ENCODE assay signal across 13 cellular contexts in genomic region chr1:21263653-21264225, GRCh38. TPM values are rescaled to one million over a fixed set of nuclear protein-coding genes. Genes with fewer than 3 reads are reported as not detected.
DNase-seq lines count a peak whose midpoint lies in the region; ATAC-seq and TF ChIP-seq lines count a peak whose summit lies in the region.
"Had no signal": no experiment of that assay in that cellular context is flagged by ENCODE, and none has a peak within 500 bp of the region (broad histone marks: within the 10 kb centered on the region; RNA-seq: fewer than 3 reads in every experiment).

No MANE protein-coding gene starts in this region.

- intact Hi-C loops in heart left ventricle (cut with DNase I), result loop anchor here in 2 of 10 donors (5.0 kb wide), 2 partner anchors 79 to 84 kb away; no protein-coding TSS in a partner anchor
- intact Hi-C loops in left cardiac atrium (cut with DNase I), result loop anchor here in 1 of 2 donors (5.0 kb wide), 1 partner anchor 79 kb away; no protein-coding TSS in a partner anchor

- H3K9me3 Mint-ChIP-seq in chondrocyte (ENCODE audit: low read depth), result no peaks in the 10 kb centered on the region
- H3K9me3 Mint-ChIP-seq: activated T-helper 2 cell treated with anti-CD3 and anti-CD28 coated beads, Interferon-gamma antibody, Interleukin-2, Interleukin-4, amounts not matched to agents 10 μg/mL and 5 μg/mL and 100 μg/mL, durations not matched to agents 14 hours and 24 hours and 36 hours; brain had no signal

- no peak for TF ChIP-seq EP300 in upper lobe of left lung (IDR thresholded peaks at IDR 0.05)

- DNase-seq in heart left ventricle, result peak in 2 of 5 donors; percentile 26
- no peak for DNase-seq in left cardiac atrium
- no peak for DNase-seq in chondrocyte (ENCODE audit: low spot score)
- peak; percentile 6 for DNase-seq in osteoblast (ENCODE audit: insufficient read length, low spot score, missing footprints)
- no peak for DNase-seq in upper lobe of left lung
- DNase-seq in effector CD4-positive, alpha-beta T cell, result no peak
- DNase-seq in H4 (ENCODE audit: low spot score), result no peak
- DNase-seq in A172 (ENCODE audit: low spot score), result no peak
- DNase-seq: activated CD4-positive, alpha-beta T cell treated with anti-CD3 and anti-CD28 coated beads, Interleukin-2, amount 50 U/mL, for 48 hours; GOT3; NCI-H1092 had no signal

- no peak overlapping the region for H2AFZ ChIP-seq in osteoblast (ENCODE audit: low read length)

- no peaks in the 10 kb centered on the region for H3K79me2 ChIP-seq in osteoblast (ENCODE audit: insufficient read depth, low read length)

- no peak for TF ChIP-seq POLR2A in heart left ventricle (IDR thresholded peaks at IDR 0.05)
- no peak for TF ChIP-seq POLR2A in upper lobe of left lung (IDR thresholded peaks at IDR 0.05)

- peaks cover 75% of the 10 kb centered on the region for H3K4me1 Mint-ChIP-seq in chondrocyte (ENCODE audit: low read depth)

- TF ChIP-seq CTCF in heart left ventricle (IDR thresholded peaks at IDR 0.05) (no peak), chondrocyte (IDR thresholded peaks at IDR 0.05) (no peak), osteoblast (IDR thresholded peaks at IDR 0.05; ENCODE audit: extremely low read depth, low read depth, low read length) (no peak), upper lobe of left lung (IDR thresholded peaks at IDR 0.05) (no peak)

- H3K27me3 ChIP-seq in heart left ventricle (no peaks in the 10 kb centered on the region), osteoblast (ENCODE audit: insufficient read depth, low read length) (no peaks in the 10 kb centered on the region), upper lobe of left lung (no peaks in the 10 kb centered on the region)

- H3K9me3 ChIP-seq in heart left ventricle (no peaks in the 10 kb centered on the region), osteoblast (ENCODE audit: low read depth, low read length) (no peaks in the 10 kb centered on the region), upper lobe of left lung (no peaks in the 10 kb centered on the region)

- H3K36me3 ChIP-seq in heart left ventricle (peaks cover 0 to 46% (median 28%) of the 10 kb centered on the region in 9 donors), osteoblast (ENCODE audit: insufficient read depth, low read length) (peaks cover 10% of the 10 kb centered on the region), upper lobe of left lung (peaks cover 0 to 46% (median 5%) of the 10 kb centered on the region in 4 donors)

- H3K4me3 ChIP-seq in heart left ventricle (no peak overlapping the region), osteoblast (ENCODE audit: insufficient read depth, low read length) (no peak overlapping the region), upper lobe of left lung (no peak overlapping the region)

- no peak overlapping the region for H3K4me3 Mint-ChIP-seq in chondrocyte (ENCODE audit: unreplicated experiment)
- H3K4me3 Mint-ChIP-seq: brain had no signal

- peaks cover 17% of the 10 kb centered on the region for H3K36me3 Mint-ChIP-seq in chondrocyte (ENCODE audit: low read depth)

- peaks cover 17 to 85% (median 70%) of the 10 kb centered on the region in 12 donors for H3K4me1 ChIP-seq in heart left ventricle
- H3K4me1 ChIP-seq in osteoblast (ENCODE audit: insufficient read depth, low read length), result peaks cover 22% of the 10 kb centered on the region
- H3K4me1 ChIP-seq in upper lobe of left lung, result peaks cover 67 to 86% (median 76%) of the 10 kb centered on the region in 4 donors

- peak overlapping the region; percentile 57 for H3K27ac Mint-ChIP-seq in chondrocyte (ENCODE audit: unreplicated experiment)
- H3K27ac Mint-ChIP-seq: activated T-helper 2 cell treated with anti-CD3 and anti-CD28 coated beads, Interferon-gamma antibody, Interleukin-2, Interleukin-4, amounts not matched to agents 10 μg/mL and 5 μg/mL and 100 μg/mL, durations not matched to agents 14 hours and 24 hours and 36 hours had no signal

- H3K4me2 ChIP-seq in osteoblast (ENCODE audit: insufficient read depth, low read length), result no peak overlapping the region

- H3K27ac ChIP-seq in heart left ventricle (peak overlapping the region; percentile 85 to 98 (median 94)), osteoblast (ENCODE audit: low read depth, low read length) (peak overlapping the region; percentile 98), upper lobe of left lung (peak overlapping the region; percentile 83 to 89 (median 86))

- no peak for ATAC-seq in heart left ventricle
- no peak for ATAC-seq in left cardiac atrium
- ATAC-seq in upper lobe of left lung (ENCODE audit: low FRiP score in 2 of 2), result no peak

- H4K20me1 ChIP-seq in osteoblast (ENCODE audit: insufficient read depth, low read length), result no peaks in the 10 kb centered on the region

- H3K27me3 Mint-ChIP-seq in chondrocyte (ENCODE audit: low read depth), result no peaks in the 10 kb centered on the region

- 85 to 94% (median 86%) methylated on average over 11 of the region's 11 CpGs for WGBS in heart left ventricle, 4 donors
- 82 to 83% methylated on average over 11 of the region's 11 CpGs for WGBS in upper lobe of left lung, 2 donors

RNA-seq across cellular contexts. Expression of gene ECE1, which starts 26.5 kb away (rescaled TPM):
- 100 to 1,000 TPM in 1 of 9 donors, 10 to 100 TPM in 8; 37.3 to 140 (median 59.4) TPM for total RNA-seq in heart left ventricle
- 10 to 100 TPM; 38.4 to 61.3 TPM for polyA plus RNA-seq in heart left ventricle
- total RNA-seq in left cardiac atrium, result 100 to 1,000 TPM in 1 of 2 donors, 10 to 100 TPM in 1; 66.2 to 138 TPM
- total RNA-seq in chondrocyte, result 83.7 to 99.2 TPM (median 98.5 TPM) in 3 replicates
- total RNA-seq in osteoblast, result 32.6 and 34.8 TPM in 2 replicates
- total RNA-seq in upper lobe of left lung, result 100 to 1,000 TPM in 1 of 6 donors, 10 to 100 TPM in 5; 55.8 to 120 (median 74.8) TPM
- 55.2 and 64.7 TPM in 2 replicates for total RNA-seq in H4 (2014; rRNA removed; shearing (Covaris generic))
- total RNA-seq in A172 (2014; rRNA removed; shearing (Covaris generic)), result 65.8 and 66.3 TPM in 2 replicates
